In the genomic region with DNA sequence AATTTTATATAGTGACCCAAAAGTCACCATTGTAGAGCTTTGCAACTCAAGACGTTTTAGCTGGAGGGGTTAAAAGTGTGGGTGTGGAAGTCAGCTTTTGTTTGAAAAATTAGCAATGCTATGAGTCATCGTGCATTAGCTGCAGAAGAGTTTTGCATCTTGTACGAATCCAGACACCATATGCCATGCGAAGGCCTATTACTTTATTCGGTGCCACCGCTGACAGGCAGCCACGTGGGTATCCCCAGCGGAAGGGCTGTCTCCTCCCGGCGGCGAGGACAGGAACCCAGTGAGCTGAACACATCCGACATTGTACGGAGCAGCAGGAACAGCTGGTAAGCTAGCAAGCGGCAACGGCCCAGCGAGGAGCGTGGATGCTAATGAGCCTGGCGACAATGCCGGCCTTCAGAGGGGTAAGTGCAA, we compare ENCODE assay signal across 8 cellular contexts.
DNase-seq lines count a peak whose midpoint lies in the region; ATAC-seq and TF ChIP-seq lines count a peak whose summit lies in the region.

No MANE protein-coding gene starts in this region.

- CTCF ChIA-PET in IMR-90 (lab: Yijun Ruan, JAX) (interaction anchor here (0.8 kb wide), 1 partner anchor 26 kb away, joined by 3 read pairs; no protein-coding TSS in a partner anchor), WTC11 (lab: Charles Lee) (interaction anchor here (0.7 to 2.0 kb wide), 11 partner anchors 10 to 215 kb away, joined by 3 to 7 read pairs (median 4); no protein-coding TSS in a partner anchor)

- H3K4ac ChIP-seq in IMR-90 (ENCODE audit: low read depth, low read length), result peak overlapping the region; percentile 9

- no peak overlapping the region for H4K91ac ChIP-seq in IMR-90 (ENCODE audit: insufficient read depth, low read depth, low read length)

- no peak overlapping the region for H3K27ac ChIP-seq in IMR-90 (ENCODE audit: insufficient read depth, low read length)

- H3K4me2 ChIP-seq in IMR-90 (ENCODE audit: low read depth, low read length), result peak overlapping the region; percentile 39

- no peak for TF ChIP-seq CTCF in IMR-90 (conservative IDR thresholded peaks at IDR 0.05; ENCODE audit: low read depth, low read length)
- no peak for TF ChIP-seq CTCF in WTC11 (IDR thresholded peaks at IDR 0.05)

- 0 out of 2 replicates have a peak overlapping the region, but pooled peaks have one; percentile 32 for H3K14ac ChIP-seq in IMR-90 (replicated peaks; ENCODE audit: low read depth, low read length)

- H3K9me1 ChIP-seq in IMR-90 (ENCODE audit: insufficient read depth, low read length), result no peaks in the 10 kb centered on the region; the same call in 1 of the 2 replicates

- no peak overlapping the region for H2BK20ac ChIP-seq in IMR-90 (ENCODE audit: low read depth, low read length)

- H2AFZ ChIP-seq in IMR-90 (replicated peaks; ENCODE audit: low read length, poor library complexity), result peak overlapping the region; percentile 86

- no peaks in the 10 kb centered on the region for H4K20me1 ChIP-seq in IMR-90 (ENCODE audit: insufficient read depth, low read length)

- H2BK5ac ChIP-seq in IMR-90 (ENCODE audit: low read depth, low read length, poor library complexity, severe bottlenecking), result no peak overlapping the region

- 19% methylated on average over 18 of the region's 19 CpGs; no CpG with 5 or more reads in 1 of the 2 experiments for WGBS in IMR-90 (ENCODE audit: extremely low coverage in 2 of 2, insufficient read length in 1 of 2), 2 experiments

- peaks cover 3% of the 10 kb centered on the region for H3K4me1 ChIP-seq in IMR-90 (ENCODE audit: control insufficient read depth, insufficient read depth, low read length)

- ATAC-seq in GM21447 (IDR thresholded peaks at IDR 0.05; ENCODE audit: unreplicated experiment), result peak; percentile 89
- peak; percentile 78 for ATAC-seq in IMR-90 (ENCODE audit: low read depth)
- peak; percentile 98 for ATAC-seq in WTC11
- peak; percentile 30 for ATAC-seq in left colon

- H3K4me3 ChIP-seq in IMR-90 (ENCODE audit: insufficient read depth, low read depth, low read length), result no peak overlapping the region

- peak overlapping the region; percentile 39; the same call in 1 of the 2 replicates for H3K23ac ChIP-seq in IMR-90 (ENCODE audit: low read depth, low read length)

- in situ Hi-C loops in IMR-90 (cut with MboI; ENCODE audit: low sequenced_read_pairs), result no loop called here

- H3K9me3 Mint-ChIP-seq in WTC11, result no peaks in the 10 kb centered on the region

- peak overlapping the region; percentile 87 for H3K27ac Mint-ChIP-seq in WTC11

- no peaks in the 10 kb centered on the region for H3K9me3 ChIP-seq in IMR-90 (ENCODE audit: control insufficient read depth, insufficient read depth, low read length)

- H3K18ac ChIP-seq in IMR-90 (ENCODE audit: low read depth, low read length), result no peak overlapping the region

- no peak for TF ChIP-seq RAD21 in IMR-90 (IDR thresholded peaks at IDR 0.05; ENCODE audit: low read length)

- no peaks in the 10 kb centered on the region for H3K36me3 Mint-ChIP-seq in WTC11

- POLR2A ChIA-PET in IMR-90 (lab: Charles Lee; ENCODE audit: unreplicated experiment), result no interaction called here
- POLR2A ChIA-PET in WTC11 (lab: Charles Lee), result no interaction called here

- H2BK15ac ChIP-seq in IMR-90 (ENCODE audit: low read depth, low read length), result no peak overlapping the region

- H4K5ac ChIP-seq in IMR-90 (ENCODE audit: low read depth, low read length), result no peak overlapping the region

- H3K27me3 Mint-ChIP-seq in WTC11 (ENCODE audit: low read depth), result no peaks in the 10 kb centered on the region

- peaks cover 30% of the 10 kb centered on the region for H3K4me1 Mint-ChIP-seq in WTC11

- H3K36me3 ChIP-seq in IMR-90 (ENCODE audit: control insufficient read depth, insufficient read depth, low read length), result no peaks in the 10 kb centered on the region

- DNase-seq in DMS53 treated with DMSO at 0.1 percent for 48 hours (lab: John Stamatoyannopoulos, UW; ENCODE audit: unreplicated experiment), result peak; percentile 89
- peak; percentile 78 for DNase-seq in IMR-90
- DNase-seq in WTC11 (ENCODE audit: low spot score), result peak; percentile 81
- peak; percentile 45 for DNase-seq in cerebellar cortex (ENCODE audit: low spot score)
- peak; percentile 39 to 51 for DNase-seq in left colon
- peak; percentile 7 to 16 (median 14) for DNase-seq in stimulated activated CD4-positive, alpha-beta T cell treated with anti-CD3 and anti-CD28 coated beads, TNF-alpha, amount 100 ng/mL, for 4 hours (ENCODE audit: low read depth in 3 of 3)
- DNase-seq in mucosa of gallbladder (ENCODE audit: low spot score), result no peak

- no TSS peak for BruUV-seq in IMR-90 (replicated peaks; lab: Mats Ljungman, UMichigan)

- dilution Hi-C loops in IMR-90 (cut with HindIII; ENCODE audit: low sequenced_read_pairs, unreplicated experiment), result no loop called here

- no peak overlapping the region for H2AK5ac ChIP-seq in IMR-90 (ENCODE audit: low read depth, low read length)

- intact Hi-C loops in IMR-90 (cut with micrococcal nuclease), result no loop called here
- intact Hi-C loops in left colon (cut with DNase I, micrococcal nuclease), result no loop called here

- H2BK120ac ChIP-seq in IMR-90 (ENCODE audit: low read depth, low read length), result peak overlapping the region; percentile 41

- H3K27me3 ChIP-seq in IMR-90 (ENCODE audit: control insufficient read depth, insufficient read depth, low read length), result no peaks in the 10 kb centered on the region

- H3K79me1 ChIP-seq in IMR-90 (ENCODE audit: low read depth in 1 of 2, low read length in 2 of 2), result no peaks in the 10 kb centered on the region

- H2AK9ac ChIP-seq in IMR-90 (replicated peaks; ENCODE audit: low read depth, low read length, poor library complexity), result no peak overlapping the region

- peak overlapping the region in 1 of 2 experiments; percentile 18; a peak in 1 of 4 replicates for H4K8ac ChIP-seq in IMR-90 (ENCODE audit: low read depth in 2 of 2, low read length in 2 of 2)

- H3K9ac ChIP-seq in IMR-90 (ENCODE audit: low read depth, low read length), result no peak overlapping the region

- H3K4me3 Mint-ChIP-seq in WTC11, result peak overlapping the region; percentile 50

- no peak for TF ChIP-seq POLR2A in IMR-90 (IDR thresholded peaks at IDR 0.05; ENCODE audit: low read depth, low read length)

- H3K56ac ChIP-seq in IMR-90 (ENCODE audit: extremely low read depth, insufficient read depth, low read length), result no peak overlapping the region

TF ChIP-seq in IMR-90, 13 proteins besides CTCF, POLR2A, EP300 and RAD21:
- TF ChIP-seq SMC3 (IDR thresholded peaks at IDR 0.05; ENCODE audit: low read depth, low read length) (no peak), NFE2L2 (IDR thresholded peaks at IDR 0.05; ENCODE audit: low read depth, low read length) (no peak), FOS (IDR thresholded peaks at IDR 0.05; ENCODE audit: low read depth, low read length) (peak; percentile 89), RFX5 (IDR thresholded peaks at IDR 0.05; ENCODE audit: low read depth, low read length) (no peak), BHLHE40 (IDR thresholded peaks at IDR 0.05; ENCODE audit: low read depth, low read length) (peak; percentile 10; the same call in 1 of the 2 replicates), MXI1 (IDR thresholded peaks at IDR 0.05; ENCODE audit: borderline replicate concordance, low read depth, low read length) (peak; percentile 96)
- TF ChIP-seq, protein P1, sequence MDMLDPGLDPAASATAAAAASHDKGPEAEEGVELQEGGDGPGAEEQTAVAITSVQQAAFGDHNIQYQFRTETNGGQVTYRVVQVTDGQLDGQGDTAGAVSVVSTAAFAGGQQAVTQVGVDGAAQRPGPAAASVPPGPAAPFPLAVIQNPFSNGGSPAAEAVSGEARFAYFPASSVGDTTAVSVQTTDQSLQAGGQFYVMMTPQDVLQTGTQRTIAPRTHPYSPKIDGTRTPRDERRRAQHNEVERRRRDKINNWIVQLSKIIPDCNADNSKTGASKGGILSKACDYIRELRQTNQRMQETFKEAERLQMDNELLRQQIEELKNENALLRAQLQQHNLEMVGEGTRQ (IDR thresholded peaks at IDR 0.05; ENCODE audit: low read depth, low read length), result peak; percentile 54; the same call in 1 of the 2 replicates

TF ChIP-seq in WTC11, 78 proteins besides CTCF, POLR2A, EP300 and RAD21 (continues in another document):
- TF ChIP-seq, protein P2, sequence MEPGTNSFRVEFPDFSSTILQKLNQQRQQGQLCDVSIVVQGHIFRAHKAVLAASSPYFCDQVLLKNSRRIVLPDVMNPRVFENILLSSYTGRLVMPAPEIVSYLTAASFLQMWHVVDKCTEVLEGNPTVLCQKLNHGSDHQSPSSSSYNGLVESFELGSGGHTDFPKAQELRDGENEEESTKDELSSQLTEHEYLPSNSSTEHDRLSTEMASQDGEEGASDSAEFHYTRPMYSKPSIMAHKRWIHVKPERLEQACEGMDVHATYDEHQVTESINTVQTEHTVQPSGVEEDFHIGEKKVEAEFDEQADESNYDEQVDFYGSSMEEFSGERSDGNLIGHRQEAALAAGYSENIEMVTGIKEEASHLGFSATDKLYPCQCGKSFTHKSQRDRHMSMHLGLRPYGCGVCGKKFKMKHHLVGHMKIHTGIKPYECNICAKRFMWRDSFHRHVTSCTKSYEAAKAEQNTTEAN (CRISPR knock-in tag; IDR thresholded peaks at IDR 0.05), result no peak
- TF ChIP-seq ZNF232 (CRISPR knock-in tag; IDR thresholded peaks at IDR 0.05) (no peak), CBFB (CRISPR knock-in tag; IDR thresholded peaks at IDR 0.05; ENCODE audit: low read depth) (no peak)
- TF ChIP-seq, protein P3, sequence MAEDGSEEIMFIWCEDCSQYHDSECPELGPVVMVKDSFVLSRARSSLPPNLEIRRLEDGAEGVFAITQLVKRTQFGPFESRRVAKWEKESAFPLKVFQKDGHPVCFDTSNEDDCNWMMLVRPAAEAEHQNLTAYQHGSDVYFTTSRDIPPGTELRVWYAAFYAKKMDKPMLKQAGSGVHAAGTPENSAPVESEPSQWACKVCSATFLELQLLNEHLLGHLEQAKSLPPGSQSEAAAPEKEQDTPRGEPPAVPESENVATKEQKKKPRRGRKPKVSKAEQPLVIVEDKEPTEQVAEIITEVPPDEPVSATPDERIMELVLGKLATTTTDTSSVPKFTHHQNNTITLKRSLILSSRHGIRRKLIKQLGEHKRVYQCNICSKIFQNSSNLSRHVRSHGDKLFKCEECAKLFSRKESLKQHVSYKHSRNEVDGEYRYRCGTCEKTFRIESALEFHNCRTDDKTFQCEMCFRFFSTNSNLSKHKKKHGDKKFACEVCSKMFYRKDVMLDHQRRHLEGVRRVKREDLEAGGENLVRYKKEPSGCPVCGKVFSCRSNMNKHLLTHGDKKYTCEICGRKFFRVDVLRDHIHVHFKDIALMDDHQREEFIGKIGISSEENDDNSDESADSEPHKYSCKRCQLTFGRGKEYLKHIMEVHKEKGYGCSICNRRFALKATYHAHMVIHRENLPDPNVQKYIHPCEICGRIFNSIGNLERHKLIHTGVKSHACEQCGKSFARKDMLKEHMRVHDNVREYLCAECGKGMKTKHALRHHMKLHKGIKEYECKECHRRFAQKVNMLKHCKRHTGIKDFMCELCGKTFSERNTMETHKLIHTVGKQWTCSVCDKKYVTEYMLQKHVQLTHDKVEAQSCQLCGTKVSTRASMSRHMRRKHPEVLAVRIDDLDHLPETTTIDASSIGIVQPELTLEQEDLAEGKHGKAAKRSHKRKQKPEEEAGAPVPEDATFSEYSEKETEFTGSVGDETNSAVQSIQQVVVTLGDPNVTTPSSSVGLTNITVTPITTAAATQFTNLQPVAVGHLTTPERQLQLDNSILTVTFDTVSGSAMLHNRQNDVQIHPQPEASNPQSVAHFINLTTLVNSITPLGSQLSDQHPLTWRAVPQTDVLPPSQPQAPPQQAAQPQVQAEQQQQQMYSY (CRISPR knock-in tag; IDR thresholded peaks at IDR 0.05), result no peak

Comparison
In these comparisons a context has a peak if more than half of its experiments do, and no peak if none do; other contexts are left out.
1. ATAC-seq: peak in every context shown above with its lines; median percentile 98 in WTC11; 89 in GM21447; 78 in IMR-90; 30 in left colon.